Comparison of ENCODE assay signal across 26 cellular contexts in the genomic region with DNA sequence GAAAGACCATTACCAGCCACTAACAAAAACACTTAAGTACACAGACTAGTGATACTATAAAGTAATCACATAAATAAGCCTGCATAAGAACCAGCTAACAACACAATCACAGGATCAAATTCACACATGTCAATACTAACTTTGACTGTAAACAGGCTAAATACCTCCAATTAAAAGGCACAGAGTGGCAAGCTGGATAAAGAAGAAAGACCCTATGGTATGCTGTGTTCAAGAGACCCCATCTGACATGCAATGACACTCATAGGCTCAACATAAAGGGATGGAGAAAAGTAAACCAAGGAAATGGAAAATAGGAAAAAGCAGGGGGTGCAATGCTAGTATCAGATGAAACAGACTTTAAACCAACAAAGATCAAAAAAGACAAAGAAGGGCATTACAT.
"Had no signal": no experiment of that assay in that cellular context is flagged by ENCODE, and none has a peak within 500 bp of the region (broad histone marks: within the 10 kb centered on the region; RNA-seq: fewer than 3 reads in every experiment).

No MANE protein-coding gene starts in this region.

- H3K4me1 ChIP-seq: stomach, suprapubic skin, testis, thyroid gland, tibial artery, tibial nerve, transverse colon, upper lobe of left lung, upper lobe of right lung, uterus, vagina had no signal

- H3K27ac ChIP-seq: stomach, suprapubic skin, testis, thoracic aorta, thyroid gland, tibial artery, tibial nerve, transverse colon, upper lobe of left lung, upper lobe of right lung, uterus, vagina had no signal

- H3K27me3 ChIP-seq: stomach, suprapubic skin, testis, thyroid gland, tibial artery, tibial nerve, transverse colon, upper lobe of left lung, upper lobe of right lung, uterus, vagina had no signal

- H3K9me3 ChIP-seq: testis, thyroid gland, uterus, vagina had no signal

- H3K4me3 ChIP-seq: stomach, suprapubic skin, testis, thoracic aorta, thyroid gland, tibial artery, tibial nerve, transverse colon, upper lobe of left lung, upper lobe of right lung, uterus, vagina had no signal

- ATAC-seq: stimulated activated effector memory CD8-positive, alpha-beta T cell treated with anti-CD3 and anti-CD28 coated beads, Interleukin-12 subunit alpha, Interleukin-12 subunit beta, amount 100 ng/mL, for 72 hours; stimulated activated memory B cell treated with anti-CD40 and anti-IgM and Interleukin-4, amounts not matched to agents 10 μg/mL and 1 μg/mL and 100 μg/mL, for 72 hours; stimulated activated naive B cell treated with anti-CD40 and anti-IgM and Interleukin-4, amounts not matched to agents 10 μg/mL and 1 μg/mL and 100 μg/mL, for 72 hours; stimulated activated naive CD8-positive, alpha-beta T cell treated with anti-CD3 and anti-CD28 coated beads, Interleukin-15, amount 100 ng/mL, for 72 hours; stimulated activated naive CD8-positive, alpha-beta T cell treated with anti-CD3 and anti-CD28 coated beads, Interleukin-15, Interleukin-2, amounts not matched to agents 100 U/mL and 50 U/mL, for 24 hours; upper lobe of right lung had no signal

- H3K36me3 ChIP-seq: stomach, suprapubic skin, thoracic aorta, thyroid gland, tibial artery, tibial nerve, transverse colon, upper lobe of left lung, upper lobe of right lung, uterus, vagina had no signal

- DNase-seq: stimulated activated CD4-positive, alpha-beta T cell treated with anti-CD3 and anti-CD28 coated beads, Interleukin-2, amount 100 ng/mL, for 48 hours; stimulated activated CD4-positive, alpha-beta T cell treated with anti-CD3 and anti-CD28 coated beads, Interleukin-4, amount 100 ng/mL, for 1 hour; stimulated activated CD4-positive, alpha-beta T cell treated with anti-CD3 and anti-CD28 coated beads, Interleukin-4, amount 100 ng/mL, for 24 hours; stimulated activated CD4-positive, alpha-beta T cell treated with anti-CD3 and anti-CD28 coated beads, Interleukin-4, amount 100 ng/mL, for 4 hours; stimulated activated CD8-positive, alpha-beta memory T cell treated with anti-CD3 and anti-CD28 coated beads, Interleukin-4, amount 100 ng/mL, for 48 hours; stimulated activated naive B cell treated with anti-CD40 and anti-IgM and Interleukin-4, amounts not matched to agents 10 μg/mL and 1 μg/mL and 100 μg/mL, for 72 hours; stimulated activated naive CD4-positive, alpha-beta T cell; stimulated activated naive CD4-positive, alpha-beta T cell treated with Interleukin-2 at 50 U/mL for 16 hours; stimulated activated naive CD8-positive, alpha-beta T cell treated with anti-CD3 and anti-CD28 coated beads, Interleukin-15, amount 100 ng/mL, for 72 hours; stimulated activated naive CD8-positive, alpha-beta T cell treated with anti-CD3 and anti-CD28 coated beads, Interleukin-15, Interleukin-2, amounts not matched to agents 100 U/mL and 50 U/mL, for 24 hours; stomach; substantia nigra; testis; thyroid gland; tibial artery; transverse colon; trophoblast cell; upper lobe of left lung; upper lobe of right lung; uterus had no signal
